Comparison of ENCODE assay signal across 1 cellular context in the genomic region with DNA sequence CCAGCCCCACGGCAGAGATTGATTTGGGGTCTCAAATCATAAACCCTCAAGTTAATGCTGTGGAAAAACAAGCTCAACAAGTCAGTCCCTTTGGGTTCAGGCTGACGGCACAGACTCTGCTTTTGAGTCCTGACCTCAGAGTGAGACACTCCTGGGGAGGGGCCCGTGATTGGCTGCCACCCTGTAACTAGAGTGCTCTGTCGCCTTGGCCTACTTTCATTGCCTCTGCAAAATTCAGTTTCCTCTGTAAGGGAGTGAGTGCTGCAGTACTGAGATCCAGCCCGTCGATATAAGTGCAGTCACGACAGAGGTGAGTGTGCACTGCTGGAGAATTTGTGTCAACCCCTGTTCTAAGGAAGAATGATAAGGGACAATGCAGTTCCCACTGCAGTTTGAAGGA.
TF ChIP-seq lines count a peak whose summit lies in the region.

No MANE protein-coding gene starts in this region.

TF ChIP-seq in GM23338, 12 proteins besides CTCF, POLR2A, EP300 and RAD21 (continued from another document):
- TF ChIP-seq, protein P1, sequence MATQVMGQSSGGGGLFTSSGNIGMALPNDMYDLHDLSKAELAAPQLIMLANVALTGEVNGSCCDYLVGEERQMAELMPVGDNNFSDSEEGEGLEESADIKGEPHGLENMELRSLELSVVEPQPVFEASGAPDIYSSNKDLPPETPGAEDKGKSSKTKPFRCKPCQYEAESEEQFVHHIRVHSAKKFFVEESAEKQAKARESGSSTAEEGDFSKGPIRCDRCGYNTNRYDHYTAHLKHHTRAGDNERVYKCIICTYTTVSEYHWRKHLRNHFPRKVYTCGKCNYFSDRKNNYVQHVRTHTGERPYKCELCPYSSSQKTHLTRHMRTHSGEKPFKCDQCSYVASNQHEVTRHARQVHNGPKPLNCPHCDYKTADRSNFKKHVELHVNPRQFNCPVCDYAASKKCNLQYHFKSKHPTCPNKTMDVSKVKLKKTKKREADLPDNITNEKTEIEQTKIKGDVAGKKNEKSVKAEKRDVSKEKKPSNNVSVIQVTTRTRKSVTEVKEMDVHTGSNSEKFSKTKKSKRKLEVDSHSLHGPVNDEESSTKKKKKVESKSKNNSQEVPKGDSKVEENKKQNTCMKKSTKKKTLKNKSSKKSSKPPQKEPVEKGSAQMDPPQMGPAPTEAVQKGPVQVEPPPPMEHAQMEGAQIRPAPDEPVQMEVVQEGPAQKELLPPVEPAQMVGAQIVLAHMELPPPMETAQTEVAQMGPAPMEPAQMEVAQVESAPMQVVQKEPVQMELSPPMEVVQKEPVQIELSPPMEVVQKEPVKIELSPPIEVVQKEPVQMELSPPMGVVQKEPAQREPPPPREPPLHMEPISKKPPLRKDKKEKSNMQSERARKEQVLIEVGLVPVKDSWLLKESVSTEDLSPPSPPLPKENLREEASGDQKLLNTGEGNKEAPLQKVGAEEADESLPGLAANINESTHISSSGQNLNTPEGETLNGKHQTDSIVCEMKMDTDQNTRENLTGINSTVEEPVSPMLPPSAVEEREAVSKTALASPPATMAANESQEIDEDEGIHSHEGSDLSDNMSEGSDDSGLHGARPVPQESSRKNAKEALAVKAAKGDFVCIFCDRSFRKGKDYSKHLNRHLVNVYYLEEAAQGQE (IDR thresholded peaks at IDR 0.05; ENCODE audit: unreplicated experiment) = no peak
- TF ChIP-seq ZNF114 (CRISPR knock-in tag; IDR thresholded peaks at IDR 0.05) (no peak), EZH2 (IDR thresholded peaks at IDR 0.05; ENCODE audit: low read depth, unreplicated experiment) (no peak), POLR2AphosphoS5 (IDR thresholded peaks at IDR 0.05; ENCODE audit: low read depth) (no peak), NANOG (IDR thresholded peaks at IDR 0.05; ENCODE audit: borderline replicate concordance) (no peak), CREB1 (CRISPR knock-in tag; IDR thresholded peaks at IDR 0.05; ENCODE audit: low read depth) (no peak)
- TF ChIP-seq, protein P2, sequence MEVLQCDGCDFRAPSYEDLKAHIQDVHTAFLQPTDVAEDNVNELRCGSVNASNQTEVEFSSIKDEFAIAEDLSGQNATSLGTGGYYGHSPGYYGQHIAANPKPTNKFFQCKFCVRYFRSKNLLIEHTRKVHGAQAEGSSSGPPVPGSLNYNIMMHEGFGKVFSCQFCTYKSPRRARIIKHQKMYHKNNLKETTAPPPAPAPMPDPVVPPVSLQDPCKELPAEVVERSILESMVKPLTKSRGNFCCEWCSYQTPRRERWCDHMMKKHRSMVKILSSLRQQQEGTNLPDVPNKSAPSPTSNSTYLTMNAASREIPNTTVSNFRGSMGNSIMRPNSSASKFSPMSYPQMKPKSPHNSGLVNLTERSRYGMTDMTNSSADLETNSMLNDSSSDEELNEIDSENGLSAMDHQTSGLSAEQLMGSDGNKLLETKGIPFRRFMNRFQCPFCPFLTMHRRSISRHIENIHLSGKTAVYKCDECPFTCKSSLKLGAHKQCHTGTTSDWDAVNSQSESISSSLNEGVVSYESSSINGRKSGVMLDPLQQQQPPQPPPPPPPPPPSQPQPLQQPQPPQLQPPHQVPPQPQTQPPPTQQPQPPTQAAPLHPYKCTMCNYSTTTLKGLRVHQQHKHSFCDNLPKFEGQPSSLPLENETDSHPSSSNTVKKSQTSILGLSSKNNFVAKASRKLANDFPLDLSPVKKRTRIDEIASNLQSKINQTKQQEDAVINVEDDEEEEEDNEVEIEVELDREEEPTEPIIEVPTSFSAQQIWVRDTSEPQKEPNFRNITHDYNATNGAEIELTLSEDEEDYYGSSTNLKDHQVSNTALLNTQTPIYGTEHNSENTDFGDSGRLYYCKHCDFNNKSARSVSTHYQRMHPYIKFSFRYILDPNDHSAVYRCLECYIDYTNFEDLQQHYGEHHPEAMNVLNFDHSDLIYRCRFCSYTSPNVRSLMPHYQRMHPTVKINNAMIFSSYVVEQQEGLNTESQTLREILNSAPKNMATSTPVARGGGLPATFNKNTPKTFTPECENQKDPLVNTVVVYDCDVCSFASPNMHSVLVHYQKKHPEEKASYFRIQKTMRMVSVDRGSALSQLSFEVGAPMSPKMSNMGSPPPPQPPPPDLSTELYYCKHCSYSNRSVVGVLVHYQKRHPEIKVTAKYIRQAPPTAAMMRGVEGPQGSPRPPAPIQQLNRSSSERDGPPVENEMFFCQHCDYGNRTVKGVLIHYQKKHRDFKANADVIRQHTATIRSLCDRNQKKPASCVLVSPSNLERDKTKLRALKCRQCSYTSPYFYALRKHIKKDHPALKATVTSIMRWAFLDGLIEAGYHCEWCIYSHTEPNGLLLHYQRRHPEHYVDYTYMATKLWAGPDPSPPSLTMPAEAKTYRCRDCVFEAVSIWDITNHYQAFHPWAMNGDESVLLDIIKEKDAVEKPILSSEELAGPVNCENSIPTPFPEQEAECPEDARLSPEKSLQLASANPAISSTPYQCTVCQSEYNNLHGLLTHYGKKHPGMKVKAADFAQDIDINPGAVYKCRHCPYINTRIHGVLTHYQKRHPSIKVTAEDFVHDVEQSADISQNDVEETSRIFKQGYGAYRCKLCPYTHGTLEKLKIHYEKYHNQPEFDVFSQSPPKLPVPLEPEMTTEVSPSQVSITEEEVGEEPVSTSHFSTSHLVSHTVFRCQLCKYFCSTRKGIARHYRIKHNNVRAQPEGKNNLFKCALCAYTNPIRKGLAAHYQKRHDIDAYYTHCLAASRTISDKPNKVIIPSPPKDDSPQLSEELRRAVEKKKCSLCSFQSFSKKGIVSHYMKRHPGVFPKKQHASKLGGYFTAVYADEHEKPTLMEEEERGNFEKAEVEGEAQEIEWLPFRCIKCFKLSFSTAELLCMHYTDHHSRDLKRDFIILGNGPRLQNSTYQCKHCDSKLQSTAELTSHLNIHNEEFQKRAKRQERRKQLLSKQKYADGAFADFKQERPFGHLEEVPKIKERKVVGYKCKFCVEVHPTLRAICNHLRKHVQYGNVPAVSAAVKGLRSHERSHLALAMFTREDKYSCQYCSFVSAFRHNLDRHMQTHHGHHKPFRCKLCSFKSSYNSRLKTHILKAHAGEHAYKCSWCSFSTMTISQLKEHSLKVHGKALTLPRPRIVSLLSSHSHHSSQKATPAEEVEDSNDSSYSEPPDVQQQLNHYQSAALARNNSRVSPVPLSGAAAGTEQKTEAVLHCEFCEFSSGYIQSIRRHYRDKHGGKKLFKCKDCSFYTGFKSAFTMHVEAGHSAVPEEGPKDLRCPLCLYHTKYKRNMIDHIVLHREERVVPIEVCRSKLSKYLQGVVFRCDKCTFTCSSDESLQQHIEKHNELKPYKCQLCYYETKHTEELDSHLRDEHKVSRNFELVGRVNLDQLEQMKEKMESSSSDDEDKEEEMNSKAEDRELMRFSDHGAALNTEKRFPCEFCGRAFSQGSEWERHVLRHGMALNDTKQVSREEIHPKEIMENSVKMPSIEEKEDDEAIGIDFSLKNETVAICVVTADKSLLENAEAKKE (CRISPR knock-in tag; IDR thresholded peaks at IDR 0.05) = no peak
